14 cellular contexts compared by ENCODE assay signal in the genomic region with DNA sequence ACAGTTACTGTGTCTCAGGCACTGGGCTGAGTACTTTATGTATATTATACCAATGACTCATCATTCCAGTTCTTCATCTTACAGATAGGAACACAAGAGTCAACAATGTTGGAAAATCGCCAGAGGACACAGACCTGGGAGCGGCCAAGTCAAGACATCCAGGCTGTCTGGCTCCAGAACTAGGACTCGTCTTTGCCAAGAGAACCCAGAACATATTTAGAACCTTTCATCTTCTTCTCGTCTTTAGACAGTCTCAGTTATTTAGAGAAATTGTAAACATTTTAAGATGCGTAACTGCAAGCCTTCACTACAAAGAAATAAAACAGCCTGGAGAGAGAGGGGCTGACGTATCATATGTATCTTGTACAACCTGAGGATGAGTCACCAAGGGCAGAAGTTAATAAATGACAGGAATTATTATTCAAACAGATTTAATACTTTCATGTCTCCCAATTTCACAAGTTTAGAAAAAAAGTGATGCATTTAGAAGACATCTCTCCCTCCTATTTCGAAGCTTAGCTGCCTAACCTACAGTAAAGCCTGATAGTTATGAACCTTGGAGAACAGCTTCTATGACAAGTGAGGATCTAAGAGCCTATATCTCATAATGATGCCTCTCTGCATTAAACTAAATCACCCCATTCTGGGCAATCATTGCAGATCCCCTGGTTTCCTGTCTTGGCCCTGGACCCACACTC. TPM values are rescaled to one million over a fixed set of nuclear protein-coding genes. Genes with fewer than 3 reads are reported as not detected.
DNase-seq lines count a peak whose midpoint lies in the region; ATAC-seq and TF ChIP-seq lines count a peak whose summit lies in the region.
"Had no signal": no experiment of that assay in that cellular context is flagged by ENCODE, and none has a peak within 500 bp of the region (broad histone marks: within the 10 kb centered on the region; RNA-seq: fewer than 3 reads in every experiment).

No MANE protein-coding gene starts in this region.

- H3K9me2 ChIP-seq in GM23248 (ENCODE audit: insufficient read depth): no peaks in the 10 kb centered on the region

- H3K27ac Mint-ChIP-seq in activated T-helper 2 cell treated with anti-CD3 and anti-CD28 coated beads, Interferon-gamma antibody, Interleukin-2, Interleukin-4, amounts not matched to agents 10 μg/mL and 5 μg/mL and 100 μg/mL, durations not matched to agents 14 hours and 24 hours and 36 hours: no peak overlapping the region
- H3K27ac Mint-ChIP-seq: CD8-positive, alpha-beta T cell had no signal

- H3K4me3 ChIP-seq in GM23248 (no peak overlapping the region), fibroblast of villous mesenchyme (ENCODE audit: low read depth, low read length) (no peak overlapping the region), smooth muscle cell (no peak overlapping the region)

- H3K4me2 ChIP-seq in GM23248 (ENCODE audit: unreplicated experiment): no peak overlapping the region
- H3K4me2 ChIP-seq in smooth muscle cell: peak overlapping the region; percentile 30

- intact Hi-C loops in activated T-helper 2 cell treated with anti-CD3 and anti-CD28 coated beads, Interferon-gamma antibody, Interleukin-2, Interleukin-4, amounts not matched to agents 10 μg/mL and 5 μg/mL and 100 μg/mL, durations not matched to agents 14 hours and 24 hours and 36 hours (cut with micrococcal nuclease): no loop called here

- in situ Hi-C loops in GM23248 (cut with MboI) (no loop called here), SK-MEL-5 (cut with HindIII; ENCODE audit: low pct_unique_long_range_greater_than_20kb, low sequenced_read_pairs) (no loop called here)

- H3K27ac ChIP-seq in GM23248: no peak overlapping the region
- H3K27ac ChIP-seq in smooth muscle cell (ENCODE audit: low read depth): peak overlapping the region; percentile 71
- H3K27ac ChIP-seq: WERI-Rb-1 had no signal

- TF ChIP-seq CTCF in fibroblast of villous mesenchyme (IDR thresholded peaks at IDR 0.05; ENCODE audit: insufficient read depth, low read depth, low read length) (no peak), smooth muscle cell (IDR thresholded peaks at IDR 0.05; ENCODE audit: borderline replicate concordance, insufficient read depth, poor library complexity, severe bottlenecking) (no peak)

- H3K79me2 ChIP-seq in GM23248 (ENCODE audit: insufficient read depth): no peaks in the 10 kb centered on the region
- H3K79me2 ChIP-seq in smooth muscle cell (ENCODE audit: low read depth): peaks cover 65% of the 10 kb centered on the region

- WGBS in GM23248 (ENCODE audit: low coverage in 1 of 2, low lambda C conversion rate in 2 of 2, missing lambda C conversion rate in 2 of 2), 2 experiments: 20 to 22% methylated on average over 7 of the region's 7 CpGs
- 46% methylated on average over 7 of the region's 7 CpGs for WGBS in smooth muscle cell (ENCODE audit: low lambda C conversion rate)

- H3K4me1 ChIP-seq in GM23248 (ENCODE audit: insufficient read depth) (no peaks in the 10 kb centered on the region), smooth muscle cell (ENCODE audit: low read depth) (peaks cover 6% of the 10 kb centered on the region)

- H4K20me1 ChIP-seq in GM23248 (ENCODE audit: insufficient read depth): no peaks in the 10 kb centered on the region
- H4K20me1 ChIP-seq in smooth muscle cell (ENCODE audit: low read depth): peaks cover 44% of the 10 kb centered on the region

- H3F3A ChIP-seq in GM23248 (ENCODE audit: insufficient read depth): no peaks in the 10 kb centered on the region
- H3F3A ChIP-seq in smooth muscle cell (ENCODE audit: low read depth): peaks cover 27% of the 10 kb centered on the region

- no peaks in the 10 kb centered on the region for H3K4me1 Mint-ChIP-seq in activated T-helper 2 cell treated with anti-CD3 and anti-CD28 coated beads, Interferon-gamma antibody, Interleukin-2, Interleukin-4, amounts not matched to agents 10 μg/mL and 5 μg/mL and 100 μg/mL, durations not matched to agents 14 hours and 24 hours and 36 hours (ENCODE audit: low read depth)

- no peaks in the 10 kb centered on the region for H3K9me3 ChIP-seq in GM23248 (ENCODE audit: low read depth)
- H3K9me3 ChIP-seq in smooth muscle cell (replicated peaks; ENCODE audit: low read depth): no peaks in the 10 kb centered on the region

- peaks cover 4% of the 10 kb centered on the region for H3K9me3 Mint-ChIP-seq in activated T-helper 2 cell treated with anti-CD3 and anti-CD28 coated beads, Interferon-gamma antibody, Interleukin-2, Interleukin-4, amounts not matched to agents 10 μg/mL and 5 μg/mL and 100 μg/mL, durations not matched to agents 14 hours and 24 hours and 36 hours

- H3K4me3 Mint-ChIP-seq in activated T-helper 2 cell treated with anti-CD3 and anti-CD28 coated beads, Interferon-gamma antibody, Interleukin-2, Interleukin-4, amounts not matched to agents 10 μg/mL and 5 μg/mL and 100 μg/mL, durations not matched to agents 14 hours and 24 hours and 36 hours (ENCODE audit: low read depth): no peak overlapping the region
- H3K4me3 Mint-ChIP-seq: CD8-positive, alpha-beta T cell had no signal

- H2AFZ ChIP-seq in GM23248 (no peak overlapping the region), smooth muscle cell (ENCODE audit: low read depth) (no peak overlapping the region)

- H3K27me3 Mint-ChIP-seq in activated T-helper 2 cell treated with anti-CD3 and anti-CD28 coated beads, Interferon-gamma antibody, Interleukin-2, Interleukin-4, amounts not matched to agents 10 μg/mL and 5 μg/mL and 100 μg/mL, durations not matched to agents 14 hours and 24 hours and 36 hours (ENCODE audit: low read depth): peaks cover 8% of the 10 kb centered on the region

- H3K27me3 ChIP-seq in GM23248 (replicated peaks; ENCODE audit: insufficient read depth) (no peaks in the 10 kb centered on the region), smooth muscle cell (ENCODE audit: low read depth) (no peaks in the 10 kb centered on the region)

- H3K36me3 Mint-ChIP-seq in activated T-helper 2 cell treated with anti-CD3 and anti-CD28 coated beads, Interferon-gamma antibody, Interleukin-2, Interleukin-4, amounts not matched to agents 10 μg/mL and 5 μg/mL and 100 μg/mL, durations not matched to agents 14 hours and 24 hours and 36 hours (ENCODE audit: low read depth): no peaks in the 10 kb centered on the region
- H3K36me3 Mint-ChIP-seq: CD8-positive, alpha-beta T cell had no signal

- DNase-seq in GM23248 (peak; percentile 44), SK-MEL-5 (ENCODE audit: low read depth, low spot score) (peak; percentile 9), fibroblast of villous mesenchyme (ENCODE audit: low read depth) (peak; percentile 93), smooth muscle cell (lab: John Stamatoyannopoulos, UW; ENCODE audit: unreplicated experiment) (no peak), NCI-H82 (lab: John Stamatoyannopoulos, UW) (no peak), germinal center (ENCODE audit: low spot score) (no peak)
- DNase-seq in activated T-helper 2 cell treated with anti-CD3 and anti-CD28 coated beads, Interferon-gamma antibody, Interleukin-2, Interleukin-4, amounts not matched to agents 10 μg/mL and 5 μg/mL and 100 μg/mL, durations not matched to agents 14 hours and 24 hours and 36 hours (ENCODE audit: low spot score): no peak
- DNase-seq: CD8-positive, alpha-beta T cell; hippocampal formation; midbrain; NCI-H2081; WERI-Rb-1 had no signal

- H3K36me3 ChIP-seq in GM23248 (ENCODE audit: low read depth) (no peaks in the 10 kb centered on the region), smooth muscle cell (ENCODE audit: low read depth) (peaks cover 3% of the 10 kb centered on the region)
- H3K36me3 ChIP-seq: WERI-Rb-1 had no signal

- ATAC-seq in activated CD4-positive, CD25-positive, alpha-beta regulatory T cell treated with anti-CD3 and anti-CD28 coated beads, Interleukin-2, amount 50 U/mL, for 24 hours: no peak
- ATAC-seq: CD8-positive, alpha-beta T cell; Panc1 had no signal

- no peak overlapping the region for H3K9ac ChIP-seq in GM23248
- no peak overlapping the region for H3K9ac ChIP-seq in smooth muscle cell (ENCODE audit: low read depth)

RNA-seq across cellular contexts. Expression of gene SLC22A3, which starts 43.4 kb away (rescaled TPM):
- not detected in 2 replicates for total RNA-seq in GM23248 (2014; rRNA removed; shearing (Covaris generic))
- not detected in 2 replicates for polyA plus RNA-seq in GM23248 (2016; fragmentation: Nextera tagmentation; extraction: Ambion mirVana)
- total RNA-seq in SK-MEL-5 (2014; rRNA removed; shearing (Covaris generic)): not detected in 2 replicates
- polyA plus RNA-seq in SK-MEL-5 (2015; cell fraction: cytosol; rRNA removed): not detected in 2 replicates
- not detected in 2 replicates for polyA plus RNA-seq in SK-MEL-5 (2015; cell fraction: nucleus; rRNA removed)
- 1.3 and 10.0 TPM in 2 replicates for total RNA-seq in fibroblast of villous mesenchyme
- total RNA-seq in smooth muscle cell: 68.7 and 69.5 TPM in 2 replicates
- polyA plus RNA-seq in smooth muscle cell: 39.8 and 59.5 TPM in 2 replicates
- total RNA-seq in activated T-helper 2 cell treated with anti-CD3 and anti-CD28 coated beads, Interferon-gamma antibody, Interleukin-2, Interleukin-4, amounts not matched to agents 10 μg/mL and 5 μg/mL and 100 μg/mL, durations not matched to agents 14 hours and 24 hours and 36 hours: not detected in 2 replicates
- total RNA-seq: CD8-positive, alpha-beta T cell had no signal

Comparison
In these comparisons a context has a peak if more than half of its experiments do, and no peak if none do; other contexts are left out.
1. DNase-seq: peak in GM23248 (single experiment), SK-MEL-5 (single experiment) and fibroblast of villous mesenchyme (single experiment); none in smooth muscle cell (single experiment), activated T-helper 2 cell treated with anti-CD3 and anti-CD28 coated beads, Interferon-gamma antibody, Interleukin-2, Interleukin-4, amounts not matched to agents 10 μg/mL and 5 μg/mL and 100 μg/mL, durations not matched to agents 14 hours and 24 hours and 36 hours (single experiment), NCI-H82 (single experiment) and germinal center (single experiment).